11 cellular contexts compared by ENCODE assay signal in the genomic region with DNA sequence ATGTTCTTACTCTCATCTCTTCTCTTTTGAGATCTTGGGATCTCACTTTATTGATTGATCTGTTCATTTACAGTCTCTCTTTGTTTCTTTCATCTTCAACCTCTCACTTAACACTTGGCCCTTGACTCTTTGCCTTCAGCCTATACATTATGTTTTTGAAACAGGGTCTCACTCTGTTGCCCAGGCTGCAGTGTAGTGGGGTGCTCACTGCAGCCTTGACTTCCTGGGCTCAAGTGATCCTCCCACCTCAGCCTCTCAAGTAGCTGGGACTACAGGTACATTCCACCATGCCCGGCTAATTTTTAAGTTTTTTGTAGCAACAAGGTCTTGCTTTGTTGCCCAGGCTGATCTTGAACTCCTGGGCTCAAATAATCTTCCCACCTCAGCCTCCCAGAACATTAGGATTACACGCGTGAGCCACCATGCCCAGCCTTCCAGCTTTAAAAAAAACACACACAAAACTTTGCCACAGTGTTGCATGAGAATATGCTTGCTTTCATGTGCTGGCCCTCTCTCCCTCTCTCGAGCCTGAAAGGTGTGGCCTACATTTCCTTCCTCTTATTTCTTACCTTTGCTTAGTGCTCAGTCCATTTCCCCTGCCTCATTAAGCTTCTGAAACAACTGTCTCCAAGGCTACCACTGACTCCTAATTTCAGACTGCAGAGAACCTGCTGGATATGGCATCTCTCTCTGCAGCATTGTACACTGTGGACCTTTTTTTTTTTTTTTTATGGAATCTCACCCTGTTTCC. TPM values are rescaled to one million over a fixed set of nuclear protein-coding genes. Genes with fewer than 3 reads are reported as not detected.
DNase-seq lines count a peak whose midpoint lies in the region; ATAC-seq, FAIRE-seq and TF ChIP-seq lines count a peak whose summit lies in the region.
"Had no signal": no experiment of that assay in that cellular context is flagged by ENCODE, and none has a peak within 500 bp of the region (broad histone marks: within the 10 kb centered on the region; RNA-seq: fewer than 3 reads in every experiment).

No MANE protein-coding gene starts in this region.

- H3K36me3 ChIP-seq in CD4-positive, CD25-positive, alpha-beta regulatory T cell (ENCODE audit: control insufficient read depth, insufficient read depth, low read length), result no peaks in the 10 kb centered on the region
- no peaks in the 10 kb centered on the region for H3K36me3 ChIP-seq in hepatocyte (replicated peaks; ENCODE audit: insufficient read depth, low read depth)
- H3K36me3 ChIP-seq in ascending aorta, result no peaks in the 10 kb centered on the region

- H3K9me2 ChIP-seq in hepatocyte (replicated peaks; ENCODE audit: insufficient read depth), result no peaks in the 10 kb centered on the region

- peaks cover 99% of the 10 kb centered on the region for H3K79me2 ChIP-seq in hepatocyte

- no peaks in the 10 kb centered on the region for H3K9me3 Mint-ChIP-seq in CD4-positive, CD25-positive, alpha-beta regulatory T cell
- H3K9me3 Mint-ChIP-seq in T-helper 1 cell treated with Interleukin-12 subunit alpha and Interleukin-12 subunit beta and Interleukin-4 antibody, amounts not matched to agents 30 μg/mL and 1 μg/mL, for 36 hours, result no peaks in the 10 kb centered on the region
- H3K9me3 Mint-ChIP-seq: neural crest cell had no signal

- intact Hi-C loops in left colon (cut with DNase I, micrococcal nuclease) (no loop called here), ascending aorta (cut with DNase I) (no loop called here)

- no peaks in the 10 kb centered on the region for H3K9me3 ChIP-seq in CD4-positive, CD25-positive, alpha-beta regulatory T cell (ENCODE audit: control insufficient read depth in 2 of 2, low read length in 2 of 2)
- H3K9me3 ChIP-seq in hepatocyte (ENCODE audit: low read depth), result no peaks in the 10 kb centered on the region
- H3K9me3 ChIP-seq in ascending aorta, result no peaks in the 10 kb centered on the region

- peak overlapping the region; percentile 76 for H3K4me3 ChIP-seq in CD4-positive, CD25-positive, alpha-beta regulatory T cell (ENCODE audit: low read depth, low read length)
- H3K4me3 ChIP-seq in hepatocyte, result no peak overlapping the region
- H3K4me3 ChIP-seq in ascending aorta, result no peak overlapping the region
- H3K4me3 ChIP-seq: smooth muscle cell had no signal

- peaks cover 72% of the 10 kb centered on the region for H3K4me1 ChIP-seq in CD4-positive, CD25-positive, alpha-beta regulatory T cell (ENCODE audit: control insufficient read depth, insufficient read depth, low read length, poor library complexity, severe bottlenecking)
- peaks cover 9% of the 10 kb centered on the region for H3K4me1 ChIP-seq in hepatocyte (ENCODE audit: insufficient read depth)
- peaks cover 0 to 4% of the 10 kb centered on the region in 2 donors for H3K4me1 ChIP-seq in ascending aorta

- peak overlapping the region; percentile 68 for H3K27ac ChIP-seq in CD4-positive, CD25-positive, alpha-beta regulatory T cell (ENCODE audit: insufficient read depth, low read length, poor library complexity, severe bottlenecking)
- H3K27ac ChIP-seq in hepatocyte (no peak overlapping the region), ascending aorta (no peak overlapping the region)

- peak in 1 of 3 donors; percentile 79 for DNase-seq in CD4-positive, CD25-positive, alpha-beta regulatory T cell
- DNase-seq in GM18507 (ENCODE audit: extremely low spot score, insufficient read length, low read depth) (no peak), left colon (no peak), hepatocyte (ENCODE audit: low spot score) (no peak), ascending aorta (ENCODE audit: low spot score in 2 of 2) (no peak)
- DNase-seq: NCI-H446 had no signal

- WGBS in hepatocyte (ENCODE audit: low lambda C conversion rate, missing lambda C conversion rate), result 92% methylated on average over 4 of the region's 4 CpGs

- H4K20me1 ChIP-seq in hepatocyte (ENCODE audit: insufficient read depth, poor library complexity, severe bottlenecking), result peaks cover 23% of the 10 kb centered on the region

- no peak overlapping the region for H2AFZ ChIP-seq in hepatocyte

- TF ChIP-seq CTCF in hepatocyte (IDR thresholded peaks at IDR 0.05; ENCODE audit: poor library complexity) (no peak), ascending aorta (IDR thresholded peaks at IDR 0.05) (no peak)

- H3K27me3 Mint-ChIP-seq in CD4-positive, CD25-positive, alpha-beta regulatory T cell, result no peaks in the 10 kb centered on the region
- H3K27me3 Mint-ChIP-seq in T-helper 1 cell treated with Interleukin-12 subunit alpha and Interleukin-12 subunit beta and Interleukin-4 antibody, amounts not matched to agents 30 μg/mL and 1 μg/mL, for 36 hours (ENCODE audit: low read depth), result no peaks in the 10 kb centered on the region

- no peaks in the 10 kb centered on the region for H3K27me3 ChIP-seq in CD4-positive, CD25-positive, alpha-beta regulatory T cell (ENCODE audit: control insufficient read depth, insufficient read depth, low read length)
- H3K27me3 ChIP-seq in hepatocyte (no peaks in the 10 kb centered on the region), ascending aorta (no peaks in the 10 kb centered on the region)

- peak; percentile 61 to 63 for ATAC-seq in CD4-positive, CD25-positive, alpha-beta regulatory T cell (ENCODE audit: low read depth in 2 of 2)
- peak; percentile 69 for ATAC-seq in left colon
- no peak for ATAC-seq in HG03135 (IDR thresholded peaks at IDR 0.05; ENCODE audit: unreplicated experiment)
- ATAC-seq in GM19463 (IDR thresholded peaks at IDR 0.05; ENCODE audit: unreplicated experiment), result no peak

- no peak overlapping the region for H3K4me2 ChIP-seq in hepatocyte
- H3K4me2 ChIP-seq: smooth muscle cell had no signal

- peak; percentile 78 for FAIRE-seq in GM18507 (lab: Jason Lieb, UNC)

- H3K27ac Mint-ChIP-seq in CD4-positive, CD25-positive, alpha-beta regulatory T cell, result peak overlapping the region in 2 of 3 donors; percentile 67 to 92
- H3K27ac Mint-ChIP-seq in T-helper 1 cell treated with Interleukin-12 subunit alpha and Interleukin-12 subunit beta and Interleukin-4 antibody, amounts not matched to agents 30 μg/mL and 1 μg/mL, for 36 hours, result peak overlapping the region; percentile 83

- H3K4me1 Mint-ChIP-seq in CD4-positive, CD25-positive, alpha-beta regulatory T cell, result peaks cover 29 to 61% (median 47%) of the 10 kb centered on the region in 4 donors
- peaks cover 34% of the 10 kb centered on the region for H3K4me1 Mint-ChIP-seq in T-helper 1 cell treated with Interleukin-12 subunit alpha and Interleukin-12 subunit beta and Interleukin-4 antibody, amounts not matched to agents 30 μg/mL and 1 μg/mL, for 36 hours (ENCODE audit: low read depth)

- peak overlapping the region; percentile 55 to 87 (median 84) for H3K4me3 Mint-ChIP-seq in CD4-positive, CD25-positive, alpha-beta regulatory T cell
- H3K4me3 Mint-ChIP-seq in T-helper 1 cell treated with Interleukin-12 subunit alpha and Interleukin-12 subunit beta and Interleukin-4 antibody, amounts not matched to agents 30 μg/mL and 1 μg/mL, for 36 hours, result peak overlapping the region; percentile 70
- H3K4me3 Mint-ChIP-seq: neural crest cell had no signal

- H3K36me3 Mint-ChIP-seq in CD4-positive, CD25-positive, alpha-beta regulatory T cell, result peaks cover 3% of the 10 kb centered on the region
- H3K36me3 Mint-ChIP-seq in T-helper 1 cell treated with Interleukin-12 subunit alpha and Interleukin-12 subunit beta and Interleukin-4 antibody, amounts not matched to agents 30 μg/mL and 1 μg/mL, for 36 hours (ENCODE audit: low read depth), result peaks cover 3% of the 10 kb centered on the region

RNA-seq across cellular contexts. Expression of gene DIP2B, which starts 9.9 kb away (rescaled TPM):
- total RNA-seq in CD4-positive, CD25-positive, alpha-beta regulatory T cell, result 47.5 TPM
- 10 to 100 TPM; 12.2 to 19.0 (median 14.8) TPM for polyA plus RNA-seq in CD4-positive, CD25-positive, alpha-beta regulatory T cell
- total RNA-seq in left colon (10 to 100 TPM; 33.5 to 37.7 TPM), hepatocyte (31.8 TPM in 2 replicates), ascending aorta (8.5 TPM)
- 10.5 and 14.7 TPM in 2 replicates for polyA plus RNA-seq in hepatocyte

Comparison
In these comparisons a context has a peak if more than half of its experiments do, and no peak if none do; other contexts are left out.
1. ATAC-seq: peak in CD4-positive, CD25-positive, alpha-beta regulatory T cell (2 of 2) and left colon (single experiment); none in HG03135 (single experiment) and GM19463 (single experiment).